In the genomic region with DNA sequence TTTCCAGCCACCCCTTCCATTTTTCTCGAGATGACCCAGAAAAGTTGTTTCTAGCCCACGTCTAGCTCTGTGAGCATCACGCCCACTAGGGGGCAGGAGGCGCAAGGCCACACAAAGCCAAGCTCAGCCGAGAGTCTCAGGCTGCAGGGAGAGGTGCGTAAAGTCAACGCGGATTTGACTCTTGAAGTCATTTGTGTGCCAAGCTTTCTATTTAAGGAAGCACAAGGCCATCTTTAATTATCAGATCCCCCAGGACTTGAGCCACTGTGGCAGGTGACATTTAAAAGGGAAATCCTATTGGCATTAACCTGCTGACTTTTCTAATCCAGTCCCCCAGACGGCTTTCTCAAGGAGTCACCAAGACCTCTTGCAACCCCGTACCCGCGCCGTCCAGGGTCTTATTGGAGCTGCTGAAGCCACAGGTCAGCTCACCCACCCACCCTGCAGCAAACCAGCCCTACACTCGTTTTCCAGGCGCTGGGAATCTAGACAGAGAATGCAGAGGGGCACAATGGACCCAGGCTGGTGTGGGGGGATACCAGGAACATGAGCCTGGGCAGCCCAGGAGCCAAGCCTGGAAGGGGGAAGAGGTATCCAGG, we compare ENCODE assay signal across 1 cellular context.
TF ChIP-seq lines count a peak whose summit lies in the region.

No MANE protein-coding gene starts in this region.

TF ChIP-seq in HepG2, 621 proteins besides CTCF, POLR2A, EP300 and RAD21 (continued from another document and continues in another):
- TF ChIP-seq, protein P1, sequence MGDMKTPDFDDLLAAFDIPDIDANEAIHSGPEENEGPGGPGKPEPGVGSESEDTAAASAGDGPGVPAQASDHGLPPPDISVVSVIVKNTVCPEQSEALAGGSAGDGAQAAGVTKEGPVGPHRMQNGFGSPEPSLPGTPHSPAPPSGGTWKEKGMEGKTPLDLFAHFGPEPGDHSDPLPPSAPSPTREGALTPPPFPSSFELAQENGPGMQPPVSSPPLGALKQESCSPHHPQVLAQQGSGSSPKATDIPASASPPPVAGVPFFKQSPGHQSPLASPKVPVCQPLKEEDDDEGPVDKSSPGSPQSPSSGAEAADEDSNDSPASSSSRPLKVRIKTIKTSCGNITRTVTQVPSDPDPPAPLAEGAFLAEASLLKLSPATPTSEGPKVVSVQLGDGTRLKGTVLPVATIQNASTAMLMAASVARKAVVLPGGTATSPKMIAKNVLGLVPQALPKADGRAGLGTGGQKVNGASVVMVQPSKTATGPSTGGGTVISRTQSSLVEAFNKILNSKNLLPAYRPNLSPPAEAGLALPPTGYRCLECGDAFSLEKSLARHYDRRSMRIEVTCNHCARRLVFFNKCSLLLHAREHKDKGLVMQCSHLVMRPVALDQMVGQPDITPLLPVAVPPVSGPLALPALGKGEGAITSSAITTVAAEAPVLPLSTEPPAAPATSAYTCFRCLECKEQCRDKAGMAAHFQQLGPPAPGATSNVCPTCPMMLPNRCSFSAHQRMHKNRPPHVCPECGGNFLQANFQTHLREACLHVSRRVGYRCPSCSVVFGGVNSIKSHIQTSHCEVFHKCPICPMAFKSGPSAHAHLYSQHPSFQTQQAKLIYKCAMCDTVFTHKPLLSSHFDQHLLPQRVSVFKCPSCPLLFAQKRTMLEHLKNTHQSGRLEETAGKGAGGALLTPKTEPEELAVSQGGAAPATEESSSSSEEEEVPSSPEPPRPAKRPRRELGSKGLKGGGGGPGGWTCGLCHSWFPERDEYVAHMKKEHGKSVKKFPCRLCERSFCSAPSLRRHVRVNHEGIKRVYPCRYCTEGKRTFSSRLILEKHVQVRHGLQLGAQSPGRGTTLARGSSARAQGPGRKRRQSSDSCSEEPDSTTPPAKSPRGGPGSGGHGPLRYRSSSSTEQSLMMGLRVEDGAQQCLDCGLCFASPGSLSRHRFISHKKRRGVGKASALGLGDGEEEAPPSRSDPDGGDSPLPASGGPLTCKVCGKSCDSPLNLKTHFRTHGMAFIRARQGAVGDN (CRISPR knock-in tag; IDR thresholded peaks at IDR 0.05) = 0 out of 2 replicates have a peak, but pooled peaks have one; percentile 14
- TF ChIP-seq, protein P2, sequence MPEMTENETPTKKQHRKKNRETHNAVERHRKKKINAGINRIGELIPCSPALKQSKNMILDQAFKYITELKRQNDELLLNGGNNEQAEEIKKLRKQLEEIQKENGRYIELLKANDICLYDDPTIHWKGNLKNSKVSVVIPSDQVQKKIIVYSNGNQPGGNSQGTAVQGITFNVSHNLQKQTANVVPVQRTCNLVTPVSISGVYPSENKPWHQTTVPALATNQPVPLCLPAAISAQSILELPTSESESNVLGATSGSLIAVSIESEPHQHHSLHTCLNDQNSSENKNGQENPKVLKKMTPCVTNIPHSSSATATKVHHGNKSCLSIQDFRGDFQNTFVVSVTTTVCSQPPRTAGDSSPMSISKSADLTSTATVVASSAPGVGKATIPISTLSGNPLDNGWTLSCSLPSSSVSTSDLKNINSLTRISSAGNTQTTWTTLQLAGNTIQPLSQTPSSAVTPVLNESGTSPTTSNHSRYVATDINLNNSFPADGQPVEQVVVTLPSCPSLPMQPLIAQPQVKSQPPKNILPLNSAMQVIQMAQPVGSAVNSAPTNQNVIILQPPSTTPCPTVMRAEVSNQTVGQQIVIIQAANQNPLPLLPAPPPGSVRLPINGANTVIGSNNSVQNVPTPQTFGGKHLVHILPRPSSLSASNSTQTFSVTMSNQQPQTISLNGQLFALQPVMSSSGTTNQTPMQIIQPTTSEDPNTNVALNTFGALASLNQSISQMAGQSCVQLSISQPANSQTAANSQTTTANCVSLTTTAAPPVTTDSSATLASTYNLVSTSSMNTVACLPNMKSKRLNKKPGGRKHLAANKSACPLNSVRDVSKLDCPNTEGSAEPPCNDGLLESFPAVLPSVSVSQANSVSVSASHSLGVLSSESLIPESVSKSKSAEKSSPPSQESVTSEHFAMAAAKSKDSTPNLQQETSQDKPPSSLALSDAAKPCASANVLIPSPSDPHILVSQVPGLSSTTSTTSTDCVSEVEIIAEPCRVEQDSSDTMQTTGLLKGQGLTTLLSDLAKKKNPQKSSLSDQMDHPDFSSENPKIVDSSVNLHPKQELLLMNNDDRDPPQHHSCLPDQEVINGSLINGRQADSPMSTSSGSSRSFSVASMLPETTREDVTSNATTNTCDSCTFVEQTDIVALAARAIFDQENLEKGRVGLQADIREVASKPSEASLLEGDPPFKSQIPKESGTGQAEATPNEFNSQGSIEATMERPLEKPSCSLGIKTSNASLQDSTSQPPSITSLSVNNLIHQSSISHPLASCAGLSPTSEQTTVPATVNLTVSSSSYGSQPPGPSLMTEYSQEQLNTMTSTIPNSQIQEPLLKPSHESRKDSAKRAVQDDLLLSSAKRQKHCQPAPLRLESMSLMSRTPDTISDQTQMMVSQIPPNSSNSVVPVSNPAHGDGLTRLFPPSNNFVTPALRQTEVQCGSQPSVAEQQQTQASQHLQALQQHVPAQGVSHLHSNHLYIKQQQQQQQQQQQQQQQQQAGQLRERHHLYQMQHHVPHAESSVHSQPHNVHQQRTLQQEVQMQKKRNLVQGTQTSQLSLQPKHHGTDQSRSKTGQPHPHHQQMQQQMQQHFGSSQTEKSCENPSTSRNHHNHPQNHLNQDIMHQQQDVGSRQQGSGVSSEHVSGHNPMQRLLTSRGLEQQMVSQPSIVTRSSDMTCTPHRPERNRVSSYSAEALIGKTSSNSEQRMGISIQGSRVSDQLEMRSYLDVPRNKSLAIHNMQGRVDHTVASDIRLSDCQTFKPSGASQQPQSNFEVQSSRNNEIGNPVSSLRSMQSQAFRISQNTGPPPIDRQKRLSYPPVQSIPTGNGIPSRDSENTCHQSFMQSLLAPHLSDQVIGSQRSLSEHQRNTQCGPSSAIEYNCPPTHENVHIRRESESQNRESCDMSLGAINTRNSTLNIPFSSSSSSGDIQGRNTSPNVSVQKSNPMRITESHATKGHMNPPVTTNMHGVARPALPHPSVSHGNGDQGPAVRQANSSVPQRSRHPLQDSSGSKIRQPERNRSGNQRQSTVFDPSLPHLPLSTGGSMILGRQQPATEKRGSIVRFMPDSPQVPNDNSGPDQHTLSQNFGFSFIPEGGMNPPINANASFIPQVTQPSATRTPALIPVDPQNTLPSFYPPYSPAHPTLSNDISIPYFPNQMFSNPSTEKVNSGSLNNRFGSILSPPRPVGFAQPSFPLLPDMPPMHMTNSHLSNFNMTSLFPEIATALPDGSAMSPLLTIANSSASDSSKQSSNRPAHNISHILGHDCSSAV (CRISPR knock-in tag; IDR thresholded peaks at IDR 0.05; ENCODE audit: borderline replicate concordance) = no peak
- TF ChIP-seq NFE2L2 (IDR thresholded peaks at IDR 0.05; ENCODE audit: low read length) = no peak
- TF ChIP-seq, protein P3, sequence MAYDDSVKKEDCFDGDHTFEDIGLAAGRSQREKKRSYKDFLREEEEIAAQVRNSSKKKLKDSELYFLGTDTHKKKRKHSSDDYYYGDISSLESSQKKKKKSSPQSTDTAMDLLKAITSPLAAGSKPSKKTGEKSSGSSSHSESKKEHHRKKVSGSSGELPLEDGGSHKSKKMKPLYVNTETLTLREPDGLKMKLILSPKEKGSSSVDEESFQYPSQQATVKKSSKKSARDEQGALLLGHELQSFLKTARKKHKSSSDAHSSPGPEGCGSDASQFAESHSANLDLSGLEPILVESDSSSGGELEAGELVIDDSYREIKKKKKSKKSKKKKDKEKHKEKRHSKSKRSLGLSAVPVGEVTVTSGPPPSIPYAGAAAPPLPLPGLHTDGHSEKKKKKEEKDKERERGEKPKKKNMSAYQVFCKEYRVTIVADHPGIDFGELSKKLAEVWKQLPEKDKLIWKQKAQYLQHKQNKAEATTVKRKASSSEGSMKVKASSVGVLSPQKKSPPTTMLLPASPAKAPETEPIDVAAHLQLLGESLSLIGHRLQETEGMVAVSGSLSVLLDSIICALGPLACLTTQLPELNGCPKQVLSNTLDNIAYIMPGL (CRISPR knock-in tag; IDR thresholded peaks at IDR 0.05; ENCODE audit: borderline replicate concordance in 1 of 2, low read depth in 1 of 2) = peak in 1 of 2 experiments; percentile 39; a peak in 1 of 4 replicates
- peak; percentile 93 for TF ChIP-seq STAG1 (CRISPR knock-in tag; IDR thresholded peaks at IDR 0.05)
- TF ChIP-seq ZNF792 (CRISPR knock-in tag; IDR thresholded peaks at IDR 0.05) = no peak
- TF ChIP-seq, protein P4, sequence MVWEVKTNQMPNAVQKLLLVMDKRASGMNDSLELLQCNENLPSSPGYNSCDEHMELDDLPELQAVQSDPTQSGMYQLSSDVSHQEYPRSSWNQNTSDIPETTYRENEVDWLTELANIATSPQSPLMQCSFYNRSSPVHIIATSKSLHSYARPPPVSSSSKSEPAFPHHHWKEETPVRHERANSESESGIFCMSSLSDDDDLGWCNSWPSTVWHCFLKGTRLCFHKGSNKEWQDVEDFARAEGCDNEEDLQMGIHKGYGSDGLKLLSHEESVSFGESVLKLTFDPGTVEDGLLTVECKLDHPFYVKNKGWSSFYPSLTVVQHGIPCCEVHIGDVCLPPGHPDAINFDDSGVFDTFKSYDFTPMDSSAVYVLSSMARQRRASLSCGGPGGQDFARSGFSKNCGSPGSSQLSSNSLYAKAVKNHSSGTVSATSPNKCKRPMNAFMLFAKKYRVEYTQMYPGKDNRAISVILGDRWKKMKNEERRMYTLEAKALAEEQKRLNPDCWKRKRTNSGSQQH (CRISPR knock-in tag; IDR thresholded peaks at IDR 0.05; ENCODE audit: low read depth) = no peak
- TF ChIP-seq FOXM1 (CRISPR knock-in tag; IDR thresholded peaks at IDR 0.05) = no peak
- TF ChIP-seq, protein P5, sequence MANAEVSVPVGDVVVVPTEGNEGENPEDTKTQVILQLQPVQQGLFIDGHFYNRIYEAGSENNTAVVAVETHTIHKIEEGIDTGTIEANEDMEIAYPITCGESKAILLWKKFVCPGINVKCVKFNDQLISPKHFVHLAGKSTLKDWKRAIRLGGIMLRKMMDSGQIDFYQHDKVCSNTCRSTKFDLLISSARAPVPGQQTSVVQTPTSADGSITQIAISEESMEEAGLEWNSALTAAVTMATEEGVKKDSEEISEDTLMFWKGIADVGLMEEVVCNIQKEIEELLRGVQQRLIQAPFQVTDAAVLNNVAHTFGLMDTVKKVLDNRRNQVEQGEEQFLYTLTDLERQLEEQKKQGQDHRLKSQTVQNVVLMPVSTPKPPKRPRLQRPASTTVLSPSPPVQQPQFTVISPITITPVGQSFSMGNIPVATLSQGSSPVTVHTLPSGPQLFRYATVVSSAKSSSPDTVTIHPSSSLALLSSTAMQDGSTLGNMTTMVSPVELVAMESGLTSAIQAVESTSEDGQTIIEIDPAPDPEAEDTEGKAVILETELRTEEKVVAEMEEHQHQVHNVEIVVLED (CRISPR knock-in tag; IDR thresholded peaks at IDR 0.05; ENCODE audit: borderline replicate concordance) = no peak
- peak; percentile 75; the same call in 1 of the 2 replicates for TF ChIP-seq NR2C2 (CRISPR knock-in tag; IDR thresholded peaks at IDR 0.05; ENCODE audit: borderline replicate concordance)
- TF ChIP-seq NFKB2 (CRISPR knock-in tag; IDR thresholded peaks at IDR 0.05; ENCODE audit: borderline replicate concordance) = peak; percentile 23; the same call in 1 of the 2 replicates
- TF ChIP-seq, protein P6, sequence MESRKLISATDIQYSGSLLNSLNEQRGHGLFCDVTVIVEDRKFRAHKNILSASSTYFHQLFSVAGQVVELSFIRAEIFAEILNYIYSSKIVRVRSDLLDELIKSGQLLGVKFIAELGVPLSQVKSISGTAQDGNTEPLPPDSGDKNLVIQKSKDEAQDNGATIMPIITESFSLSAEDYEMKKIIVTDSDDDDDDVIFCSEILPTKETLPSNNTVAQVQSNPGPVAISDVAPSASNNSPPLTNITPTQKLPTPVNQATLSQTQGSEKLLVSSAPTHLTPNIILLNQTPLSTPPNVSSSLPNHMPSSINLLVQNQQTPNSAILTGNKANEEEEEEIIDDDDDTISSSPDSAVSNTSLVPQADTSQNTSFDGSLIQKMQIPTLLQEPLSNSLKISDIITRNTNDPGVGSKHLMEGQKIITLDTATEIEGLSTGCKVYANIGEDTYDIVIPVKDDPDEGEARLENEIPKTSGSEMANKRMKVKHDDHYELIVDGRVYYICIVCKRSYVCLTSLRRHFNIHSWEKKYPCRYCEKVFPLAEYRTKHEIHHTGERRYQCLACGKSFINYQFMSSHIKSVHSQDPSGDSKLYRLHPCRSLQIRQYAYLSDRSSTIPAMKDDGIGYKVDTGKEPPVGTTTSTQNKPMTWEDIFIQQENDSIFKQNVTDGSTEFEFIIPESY (CRISPR knock-in tag; IDR thresholded peaks at IDR 0.05) = no peak
- TF ChIP-seq, protein P7, sequence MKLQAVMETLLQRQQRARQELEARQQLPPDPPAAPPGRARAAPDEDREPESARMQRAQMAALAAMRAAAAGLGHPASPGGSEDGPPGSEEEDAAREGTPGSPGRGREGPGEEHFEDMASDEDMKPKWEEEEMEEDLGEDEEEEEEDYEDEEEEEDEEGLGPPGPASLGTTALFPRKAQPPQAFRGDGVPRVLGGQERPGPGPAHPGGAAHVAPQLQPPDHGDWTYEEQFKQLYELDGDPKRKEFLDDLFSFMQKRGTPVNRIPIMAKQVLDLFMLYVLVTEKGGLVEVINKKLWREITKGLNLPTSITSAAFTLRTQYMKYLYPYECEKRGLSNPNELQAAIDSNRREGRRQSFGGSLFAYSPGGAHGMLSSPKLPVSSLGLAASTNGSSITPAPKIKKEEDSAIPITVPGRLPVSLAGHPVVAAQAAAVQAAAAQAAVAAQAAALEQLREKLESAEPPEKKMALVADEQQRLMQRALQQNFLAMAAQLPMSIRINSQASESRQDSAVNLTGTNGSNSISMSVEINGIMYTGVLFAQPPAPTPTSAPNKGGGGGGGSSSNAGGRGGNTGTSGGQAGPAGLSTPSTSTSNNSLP (IDR thresholded peaks at IDR 0.05; ENCODE audit: low read depth, low read length) = 0 out of 2 replicates have a peak, but pooled peaks have one; percentile 35
- TF ChIP-seq HDAC6 (IDR thresholded peaks at IDR 0.05; ENCODE audit: low read depth, low read length) = no peak
- TF ChIP-seq KMT2A (CRISPR knock-in tag; IDR thresholded peaks at IDR 0.05) = no peak
- TF ChIP-seq ATF1 (CRISPR knock-in tag; IDR thresholded peaks at IDR 0.05) = no peak
- no peak for TF ChIP-seq TBX2 (CRISPR knock-in tag; IDR thresholded peaks at IDR 0.05; ENCODE audit: borderline replicate concordance)
- TF ChIP-seq SP140L (CRISPR knock-in tag; IDR thresholded peaks at IDR 0.05; ENCODE audit: borderline replicate concordance) = 0 out of 2 replicates have a peak, but pooled peaks have one; percentile 52
- TF ChIP-seq YY1 (IDR thresholded peaks at IDR 0.05; ENCODE audit: insufficient read depth, insufficient replicate concordance, low read depth, low read length) = peak; percentile 34
